8 cellular contexts compared by ENCODE assay signal in genomic region chr10:87329131-87329530, GRCh38. TPM values are rescaled to one million over a fixed set of nuclear protein-coding genes. Genes with fewer than 3 reads are reported as not detected.
DNase-seq lines count a peak whose midpoint lies in the region; ATAC-seq, FAIRE-seq and TF ChIP-seq lines count a peak whose summit lies in the region.
"Not testable (repeated sequence)": the region's sequence is repeated elsewhere in the genome, so short reads cannot be mapped to it uniquely, and the experiment has no call there.
"Had no signal": no experiment of that assay in that cellular context is flagged by ENCODE, and none has a peak within 500 bp of the region (broad histone marks: within the 10 kb centered on the region; RNA-seq: fewer than 3 reads in every experiment).

No MANE protein-coding gene starts in this region.

- FAIRE-seq in A549 (lab: Jason Lieb, UNC); K562 (lab: Jason Lieb, UNC): not testable (repeated sequence)
- FAIRE-seq in colon (lab: Jason Lieb, UNC) (peak; percentile 47), pancreas (lab: Jason Lieb, UNC) (peak; percentile 54)

- BruUV-seq in K562 (replicated peaks; lab: Mats Ljungman, UMichigan): not testable (repeated sequence)

- ATAC-seq in A549, K562, pancreas: not testable (repeated sequence)

- TF ChIP-seq POLR2A in A549 (IDR thresholded peaks at IDR 0.05; ENCODE audit: low read length); K562 (conservative IDR thresholded peaks at IDR 0.05): not testable (repeated sequence)

- not testable (repeated sequence) for H3K27ac ChIP-seq in A549; K562 (ENCODE audit: extremely low read depth, low read depth, low read length); pancreas
- H3K27ac ChIP-seq in dorsolateral prefrontal cortex: peak overlapping the region in 52 of 59 donors; percentile 29 to 90 (median 74)

- not testable (repeated sequence) for H3K4me3 ChIP-seq in A549, K562, pancreas
- peak overlapping the region in 29 of 59 donors; percentile 1 to 51 (median 20) for H3K4me3 ChIP-seq in dorsolateral prefrontal cortex

- not testable (repeated sequence) for H3K9me1 ChIP-seq in K562 (ENCODE audit: control insufficient read depth, insufficient read depth, low read length)

- intact Hi-C loops in K562 (cut with micrococcal nuclease); dorsolateral prefrontal cortex (cut with DNase I); pancreas (cut with DNase I): not testable (repeated sequence)

- peaks cover 18% of the 10 kb centered on the region; the same call in 2 of the 3 replicates for H3K4me1 ChIP-seq in A549
- not testable (repeated sequence) for H3K4me1 ChIP-seq in K562 (replicated peaks in 1 of 2; ENCODE audit: control insufficient read depth in 2 of 2, insufficient read depth in 2 of 2, low read length in 2 of 2); pancreas

- in situ Hi-C loops in K562 (cut with MboI): not testable (repeated sequence)

- not testable (repeated sequence) for TF ChIP-seq RAD21 in A549 (conservative IDR thresholded peaks at IDR 0.05 in 1 of 2, IDR thresholded peaks at IDR 0.05 in 1 of 2); K562 (CRISPR knock-in tag; conservative IDR thresholded peaks at IDR 0.05 in 1 of 2, IDR thresholded peaks at IDR 0.05 in 1 of 2)

- 0 out of 3 replicates have a peak overlapping the region, but pooled peaks have one; percentile 25 for H3K4me2 ChIP-seq in A549
- H3K4me2 ChIP-seq in K562 (ENCODE audit: insufficient read depth, low read length): not testable (repeated sequence)

- not testable (repeated sequence) for H2AFZ ChIP-seq in K562 (ENCODE audit: low read depth, low read length)

- not testable (repeated sequence) for TF ChIP-seq CTCF in A549 (IDR thresholded peaks at IDR 0.05); K562 (IDR thresholded peaks at IDR 0.05 in 2 of 3, conservative IDR thresholded peaks at IDR 0.05 in 1 of 3; ENCODE audit: insufficient read depth in 2 of 3, low read depth in 1 of 3, low read length in 3 of 3); dorsolateral prefrontal cortex (IDR thresholded peaks at IDR 0.05 in 54 of 56, conservative IDR thresholded peaks at IDR 0.05 in 2 of 56; ENCODE audit: low read depth in 1 of 56, partially characterized antibody in 56 of 56); pancreas (IDR thresholded peaks at IDR 0.05)

- CTCF ChIA-PET in A549 (lab: Yijun Ruan, JAX); HEK293T (lab: Yijun Ruan, JAX); K562 (lab: Yijun Ruan, JAX; ENCODE audit: low intra/inter-chr PET ratio): not testable (repeated sequence)

- DNase-seq in A549 (ENCODE audit: low read depth in 1 of 2, low spot score in 1 of 2); HEK293T (ENCODE audit: extremely low spot score); K562 (ENCODE audit: extremely low read depth in 1 of 4, low spot score in 3 of 4); dorsolateral prefrontal cortex; pancreas: not testable (repeated sequence)
- peak; percentile 12 for DNase-seq in superior temporal gyrus (ENCODE audit: extremely low spot score)

- POLR2A ChIA-PET in A549 (lab: Yijun Ruan, JAX); HEK293T (lab: Yijun Ruan, JAX); K562 (lab: Yijun Ruan, JAX): not testable (repeated sequence)

- not testable (repeated sequence) for H3K9ac ChIP-seq in K562 (ENCODE audit: insufficient read depth in 1 of 2, low read depth in 2 of 2, low read length in 2 of 2)

- not testable (repeated sequence) for H3K9me3 ChIP-seq in A549; K562 (replicated peaks; ENCODE audit: control insufficient read depth, insufficient read depth, low read depth, low read length); pancreas

- not testable (repeated sequence) for H4K20me1 ChIP-seq in K562 (replicated peaks; ENCODE audit: control insufficient read depth, insufficient read depth, low read length)

- not testable (repeated sequence) for H3K27me3 ChIP-seq in K562 (ENCODE audit: control insufficient read depth in 2 of 2, insufficient read depth in 2 of 2, low read length in 2 of 2); dorsolateral prefrontal cortex; pancreas

- TF ChIP-seq EP300 in A549 (IDR thresholded peaks at IDR 0.05); K562 (IDR thresholded peaks at IDR 0.05; ENCODE audit: low read length): not testable (repeated sequence)

- WGBS in A549 (ENCODE audit: missing lambda C conversion rate): 45% methylated on average over 2 of the region's 2 CpGs
- WGBS in K562 (ENCODE audit: insufficient coverage, low coverage, missing lambda C conversion rate): 57% methylated on average over 1 of the region's 2 CpGs
- WGBS in pancreas, 2 donors: 30 to 34% methylated on average over 2 of the region's 2 CpGs

- not testable (repeated sequence) for H3K79me2 ChIP-seq in K562 (ENCODE audit: control insufficient read depth, insufficient read depth, low read length)

- H3K36me3 ChIP-seq in K562 (ENCODE audit: control insufficient read depth, insufficient read depth, low read length); pancreas: not testable (repeated sequence)

TF ChIP-seq in HEK293T, 16 proteins besides CTCF, POLR2A, EP300 and RAD21:
- TF ChIP-seq PKNOX1 (IDR thresholded peaks at IDR 0.05): peak; percentile 86

TF ChIP-seq in K562, 482 proteins besides CTCF, POLR2A, EP300 and RAD21 (continues in another document):
- TF ChIP-seq MEIS2 (IDR thresholded peaks at IDR 0.05; ENCODE audit: partially characterized antibody): peak; percentile 65
- peak; percentile 84 for TF ChIP-seq PKNOX1 (IDR thresholded peaks at IDR 0.05)

RNA-seq across cellular contexts. Expression of gene NUTM2D, which starts 28.4 kb away (rescaled TPM):
- polyA plus RNA-seq in A549 (2011; rRNA removed) (1.6 and 1.9 TPM in 2 replicates), A549 (2017; fragmentation: RNase III; extraction: RNeasy Plus Mini Kit Qiagen cat#74134 plus additional on column Dnase treatment) (1.0 to 1.3 TPM (median 1.2 TPM) in 3 replicates), K562 (2011; rRNA removed) (2.8 and 2.9 TPM in 2 replicates), K562 (2014; fragmentation: Illumina TruSeq; extraction: Trizol) (6.8 and 7.6 TPM in 2 replicates), K562 (2014; fragmentation: Nextera tagmentation; extraction: Ambion mirVana) (under 1 TPM; 0.01 TPM), K562 (2014; rRNA removed) (5.4 and 6.4 TPM in 2 replicates), pancreas (10 to 100 TPM in 1 of 2 donors, 1 to 10 TPM in 1; 4.3 to 13.8 TPM)
- 0.83 and 1.3 TPM in 2 replicates for polyA plus RNA-seq in A549 (2012; cell fraction: cytosol; rRNA removed)
- 2.0 and 2.3 TPM in 2 replicates for polyA plus RNA-seq in A549 (2012; cell fraction: nucleus; rRNA removed)
- 2.1 and 2.3 TPM in 2 replicates for polyA minus RNA-seq in A549 (2011; rRNA and poly(A)+ RNA removed)
- 6.2 and 11.2 TPM in 2 replicates for total RNA-seq in K562 (2011; cell fraction: chromatin; rRNA removed; ENCODE audit: low replicate concordance)
- 9.0 and 9.3 TPM in 2 replicates for total RNA-seq in K562 (2011; cell fraction: nucleolus; rRNA removed)
- total RNA-seq in K562 (2011; cell fraction: nucleoplasm; rRNA removed): 5.9 and 7.6 TPM in 2 replicates
- total RNA-seq in K562 (2014; rRNA removed) (5.1 and 5.3 TPM in 2 replicates), K562 (2014; rRNA removed; fragmentation: Illumina TruSeq; extraction: Trizol) (3.0 and 3.5 TPM in 2 replicates), K562 (2015; rRNA removed; fragmentation: Illumina TruSeq; extraction: Trizol) (5.3 and 5.6 TPM in 2 replicates), K562 (2021) (8.6 and 9.6 TPM in 2 replicates), dorsolateral prefrontal cortex (10 to 100 TPM in 15 of 120 experiments, 1 to 10 TPM in 104, under 1 TPM in 1; 0.52 to 16.3 (median 6.7) TPM), pancreas (1 to 10 TPM; 2.2 to 3.8 (median 2.7) TPM)
- 2.2 and 5.4 TPM in 2 replicates for polyA plus RNA-seq in K562 (2011; cell fraction: cytosol; rRNA removed)
- 3.7 and 10.4 TPM in 2 replicates for polyA plus RNA-seq in K562 (2011; cell fraction: nucleus; rRNA removed)
- 7.6 and 12.5 TPM in 2 replicates for polyA plus RNA-seq in K562 (2012)
- 2.6 and 5.0 TPM in 2 replicates for polyA minus RNA-seq in K562 (2011; rRNA and poly(A)+ RNA removed)
- polyA minus RNA-seq in K562 (2011; cell fraction: cytosol; rRNA and poly(A)+ RNA removed): 4.6 and 5.0 TPM in 2 replicates
- 2.0 and 3.0 TPM in 2 replicates for polyA minus RNA-seq in K562 (2011; cell fraction: nucleus; rRNA and poly(A)+ RNA removed)
- polyA plus RNA-seq: CD8-positive, alpha-beta memory T cell had no signal
